In the genomic region with DNA sequence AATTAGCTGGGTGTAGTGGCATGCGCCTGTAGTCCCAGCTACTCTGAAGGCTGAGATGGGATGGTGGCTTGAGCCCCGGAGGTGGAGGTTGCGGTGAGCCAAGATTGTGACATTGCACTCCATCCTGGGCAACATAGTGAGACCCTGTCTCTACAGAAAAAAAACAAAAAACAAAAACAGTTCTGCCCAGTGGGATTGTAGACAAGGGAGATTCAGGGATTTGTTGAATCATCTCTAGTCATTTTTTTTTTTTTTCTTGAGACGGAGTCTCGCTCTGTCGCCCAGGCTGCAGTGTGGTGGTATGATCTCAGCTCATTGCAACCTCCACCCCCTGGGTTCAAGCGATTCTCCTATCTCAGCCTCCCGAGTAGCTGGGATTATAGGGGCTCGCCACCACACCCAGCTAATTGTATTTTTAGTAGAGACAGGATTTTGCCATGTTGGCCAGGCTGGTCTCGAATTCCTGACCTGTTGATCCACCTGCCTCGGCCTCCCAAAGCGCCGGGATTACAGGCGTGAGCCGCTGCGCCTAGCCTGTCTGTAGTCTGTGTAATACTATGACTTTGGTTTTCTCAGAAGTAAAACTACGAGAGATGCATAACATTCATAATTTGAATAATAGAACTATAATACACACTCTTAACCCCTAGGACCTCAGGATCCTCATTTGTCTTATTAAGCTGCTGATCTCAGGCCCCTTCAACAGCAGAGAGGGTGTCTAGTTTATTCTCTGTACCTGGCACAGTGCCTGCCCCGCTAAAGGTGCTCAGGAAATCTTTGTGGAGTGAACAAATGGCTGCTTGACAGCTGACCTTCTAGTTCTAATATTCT, we compare ENCODE assay signal across 8 cellular contexts. TPM values are rescaled to one million over a fixed set of nuclear protein-coding genes. Genes with fewer than 3 reads are reported as not detected.
DNase-seq lines count a peak whose midpoint lies in the region; FAIRE-seq and TF ChIP-seq lines count a peak whose summit lies in the region.

No MANE protein-coding gene starts in this region.

- peaks cover 55% of the 10 kb centered on the region for H3K4me1 Mint-ChIP-seq in Calu3 (ENCODE audit: low read depth, unreplicated experiment)

- H3K79me2 ChIP-seq in neural cell (replicated peaks; ENCODE audit: insufficient read depth, low read length): peaks cover 31% of the 10 kb centered on the region

- no peaks in the 10 kb centered on the region for H3K27me3 Mint-ChIP-seq in Calu3 (ENCODE audit: unreplicated experiment)

- H3K4me2 ChIP-seq in neural cell (ENCODE audit: low read length): peak overlapping the region; percentile 71

- peak overlapping the region; percentile 79 for H3K4me3 Mint-ChIP-seq in Calu3 (ENCODE audit: low read depth, unreplicated experiment)

- H3K27me3 ChIP-seq in duodenal mucosa (ENCODE audit: control insufficient read depth in 1 of 2, insufficient read depth in 2 of 2, low read length in 2 of 2): no peaks in the 10 kb centered on the region
- H3K27me3 ChIP-seq in neural cell (ENCODE audit: insufficient read depth, low read depth, low read length): no peaks in the 10 kb centered on the region

- H3K4me3 ChIP-seq in duodenal mucosa (ENCODE audit: low read depth in 1 of 2, low read length in 2 of 2) (peak overlapping the region; percentile 77 to 83), neural cell (ENCODE audit: low read length) (peak overlapping the region; percentile 94)

- H3K27ac ChIP-seq in duodenal mucosa (ENCODE audit: low read depth, low read length) (peak overlapping the region; percentile 98), neural cell (ENCODE audit: low read length) (peak overlapping the region; percentile 99)

- intact Hi-C loops in Calu3 (cut with micrococcal nuclease; ENCODE audit: unreplicated experiment): no loop called here

- CTCF ChIA-PET in Calu3 (lab: Charles Lee): interaction anchor here (0.6 to 1.3 kb wide), 6 partner anchors 14 to 389 kb away, joined by 3 to 6 read pairs (median 3); a partner anchor contains a TSS

- H3K27ac Mint-ChIP-seq in Calu3 (ENCODE audit: unreplicated experiment): peak overlapping the region; percentile 95

- TF ChIP-seq CTCF in Calu3 (IDR thresholded peaks at IDR 0.05; ENCODE audit: unreplicated experiment) (no peak), neural cell (IDR thresholded peaks at IDR 0.05; ENCODE audit: poor library complexity, severe bottlenecking) (no peak)

- DNase-seq in Calu3 (no peak), NCI-H82 (lab: John Stamatoyannopoulos, UW) (peak; percentile 32), GM19239 (ENCODE audit: insufficient read length, low spot score) (no peak), HCEC 1CT (no peak), NCI-H524 treated with DMSO at 0.1 percent for 48 hours (lab: John Stamatoyannopoulos, UW) (no peak), DMS114 treated with DMSO at 0.1 percent for 48 hours (lab: John Stamatoyannopoulos, UW; ENCODE audit: unreplicated experiment) (no peak)

- H3K9me3 Mint-ChIP-seq in Calu3 (ENCODE audit: low read depth, unreplicated experiment): no peaks in the 10 kb centered on the region

- no peaks in the 10 kb centered on the region for H3K36me3 ChIP-seq in duodenal mucosa (ENCODE audit: control insufficient read depth in 1 of 2, insufficient read depth in 2 of 2, low read length in 2 of 2)
- no peaks in the 10 kb centered on the region for H3K36me3 ChIP-seq in neural cell (ENCODE audit: insufficient read depth, low read length)

- H3K4me1 ChIP-seq in duodenal mucosa (ENCODE audit: control insufficient read depth in 1 of 2, insufficient read depth in 2 of 2, low read length in 2 of 2): peaks cover 17 to 19% of the 10 kb centered on the region in 2 donors

- peaks cover 59% of the 10 kb centered on the region for H3K36me3 Mint-ChIP-seq in Calu3 (ENCODE audit: insufficient read depth, unreplicated experiment)

- no peaks in the 10 kb centered on the region for H4K20me1 ChIP-seq in neural cell (ENCODE audit: insufficient read depth)

- no peaks in the 10 kb centered on the region for H3K9me2 ChIP-seq in neural cell (ENCODE audit: insufficient read depth, low read length)

- peak overlapping the region; percentile 90 for H2AFZ ChIP-seq in neural cell (ENCODE audit: low read depth, low read length)

- H3K9ac ChIP-seq in duodenal mucosa (ENCODE audit: low read depth in 1 of 2, low read length in 2 of 2): peak overlapping the region; percentile 97 to 99
- peak overlapping the region; percentile 93 for H3K9ac ChIP-seq in neural cell (ENCODE audit: low read length)

- no peak for FAIRE-seq in GM19239 (lab: Jason Lieb, UNC)

- no TSS peak for BruUV-seq in Calu3 (replicated peaks; lab: Mats Ljungman, UMichigan)

- H3K9me3 ChIP-seq in duodenal mucosa (ENCODE audit: control insufficient read depth in 1 of 2, low read length in 2 of 2) (no peaks in the 10 kb centered on the region), neural cell (ENCODE audit: low read length) (no peaks in the 10 kb centered on the region)

- peaks cover 3% of the 10 kb centered on the region for H3F3A ChIP-seq in neural cell (ENCODE audit: insufficient read depth, low read length, poor library complexity, severe bottlenecking)

- TF ChIP-seq EP300 in neural cell (conservative IDR thresholded peaks at IDR 0.05; ENCODE audit: poor library complexity, severe bottlenecking): no peak

- no peak for TF ChIP-seq RAD21 in neural cell (conservative IDR thresholded peaks at IDR 0.05)

TF ChIP-seq in neural cell, 6 proteins besides CTCF, POLR2A, EP300 and RAD21:
- TF ChIP-seq POLR2AphosphoS5 (IDR thresholded peaks at IDR 0.05): no peak
- TF ChIP-seq SMC3 (conservative IDR thresholded peaks at IDR 0.05; ENCODE audit: poor library complexity): no peak
- TF ChIP-seq MXI1 (conservative IDR thresholded peaks at IDR 0.05; ENCODE audit: poor library complexity, severe bottlenecking): no peak
- TF ChIP-seq EZH2 (IDR thresholded peaks at IDR 0.05; ENCODE audit: borderline replicate concordance, insufficient read depth, low read length, poor library complexity, severe bottlenecking): no peak
- no peak for TF ChIP-seq TAF1 (IDR thresholded peaks at IDR 0.05; ENCODE audit: low read depth)
- TF ChIP-seq, protein P1, sequence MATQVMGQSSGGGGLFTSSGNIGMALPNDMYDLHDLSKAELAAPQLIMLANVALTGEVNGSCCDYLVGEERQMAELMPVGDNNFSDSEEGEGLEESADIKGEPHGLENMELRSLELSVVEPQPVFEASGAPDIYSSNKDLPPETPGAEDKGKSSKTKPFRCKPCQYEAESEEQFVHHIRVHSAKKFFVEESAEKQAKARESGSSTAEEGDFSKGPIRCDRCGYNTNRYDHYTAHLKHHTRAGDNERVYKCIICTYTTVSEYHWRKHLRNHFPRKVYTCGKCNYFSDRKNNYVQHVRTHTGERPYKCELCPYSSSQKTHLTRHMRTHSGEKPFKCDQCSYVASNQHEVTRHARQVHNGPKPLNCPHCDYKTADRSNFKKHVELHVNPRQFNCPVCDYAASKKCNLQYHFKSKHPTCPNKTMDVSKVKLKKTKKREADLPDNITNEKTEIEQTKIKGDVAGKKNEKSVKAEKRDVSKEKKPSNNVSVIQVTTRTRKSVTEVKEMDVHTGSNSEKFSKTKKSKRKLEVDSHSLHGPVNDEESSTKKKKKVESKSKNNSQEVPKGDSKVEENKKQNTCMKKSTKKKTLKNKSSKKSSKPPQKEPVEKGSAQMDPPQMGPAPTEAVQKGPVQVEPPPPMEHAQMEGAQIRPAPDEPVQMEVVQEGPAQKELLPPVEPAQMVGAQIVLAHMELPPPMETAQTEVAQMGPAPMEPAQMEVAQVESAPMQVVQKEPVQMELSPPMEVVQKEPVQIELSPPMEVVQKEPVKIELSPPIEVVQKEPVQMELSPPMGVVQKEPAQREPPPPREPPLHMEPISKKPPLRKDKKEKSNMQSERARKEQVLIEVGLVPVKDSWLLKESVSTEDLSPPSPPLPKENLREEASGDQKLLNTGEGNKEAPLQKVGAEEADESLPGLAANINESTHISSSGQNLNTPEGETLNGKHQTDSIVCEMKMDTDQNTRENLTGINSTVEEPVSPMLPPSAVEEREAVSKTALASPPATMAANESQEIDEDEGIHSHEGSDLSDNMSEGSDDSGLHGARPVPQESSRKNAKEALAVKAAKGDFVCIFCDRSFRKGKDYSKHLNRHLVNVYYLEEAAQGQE (IDR thresholded peaks at IDR 0.05; ENCODE audit: borderline replicate concordance): no peak

RNA-seq across cellular contexts. Expression of a gene that starts 1.4 kb away (rescaled TPM):
- 15.3 and 15.8 TPM in 2 replicates for total RNA-seq in Calu3 (2022)
- polyA plus RNA-seq in neural cell: 33.1 and 41.3 TPM in 2 replicates
- 6.6 and 12.0 TPM in 2 replicates for polyA minus RNA-seq in neural cell

RNA-seq across cellular contexts. Expression of a gene that starts 1.4 kb away (rescaled TPM):
- 53.1 and 57.3 TPM in 2 replicates for total RNA-seq in Calu3 (2022)
- 30.1 and 31.2 TPM in 2 replicates for polyA plus RNA-seq in neural cell
- polyA minus RNA-seq in neural cell: 91.8 and 93.3 TPM in 2 replicates

RNA-seq across cellular contexts. Expression of a gene that starts 20.3 kb away (rescaled TPM):
- 9.4 and 9.8 TPM in 2 replicates for total RNA-seq in Calu3 (2022)
- 29.2 and 42.8 TPM in 2 replicates for polyA plus RNA-seq in neural cell
- polyA minus RNA-seq in neural cell: 2.4 and 3.0 TPM in 2 replicates

RNA-seq across cellular contexts. Expression of a gene that starts 39.6 kb away (rescaled TPM):
- total RNA-seq in Calu3 (2022): 32.6 and 33.6 TPM in 2 replicates
- 11.7 and 13.5 TPM in 2 replicates for polyA plus RNA-seq in neural cell
- polyA minus RNA-seq in neural cell: 15.6 and 18.5 TPM in 2 replicates

RNA-seq across cellular contexts. Expression of a gene that starts 46.7 kb away (rescaled TPM):
- total RNA-seq in Calu3 (2022): 51.8 and 59.7 TPM in 2 replicates
- polyA plus RNA-seq in neural cell: not detected in 2 replicates
- not detected in 2 replicates for polyA minus RNA-seq in neural cell
